Comparison of ENCODE assay signal across 32 cellular contexts in the genomic region with DNA sequence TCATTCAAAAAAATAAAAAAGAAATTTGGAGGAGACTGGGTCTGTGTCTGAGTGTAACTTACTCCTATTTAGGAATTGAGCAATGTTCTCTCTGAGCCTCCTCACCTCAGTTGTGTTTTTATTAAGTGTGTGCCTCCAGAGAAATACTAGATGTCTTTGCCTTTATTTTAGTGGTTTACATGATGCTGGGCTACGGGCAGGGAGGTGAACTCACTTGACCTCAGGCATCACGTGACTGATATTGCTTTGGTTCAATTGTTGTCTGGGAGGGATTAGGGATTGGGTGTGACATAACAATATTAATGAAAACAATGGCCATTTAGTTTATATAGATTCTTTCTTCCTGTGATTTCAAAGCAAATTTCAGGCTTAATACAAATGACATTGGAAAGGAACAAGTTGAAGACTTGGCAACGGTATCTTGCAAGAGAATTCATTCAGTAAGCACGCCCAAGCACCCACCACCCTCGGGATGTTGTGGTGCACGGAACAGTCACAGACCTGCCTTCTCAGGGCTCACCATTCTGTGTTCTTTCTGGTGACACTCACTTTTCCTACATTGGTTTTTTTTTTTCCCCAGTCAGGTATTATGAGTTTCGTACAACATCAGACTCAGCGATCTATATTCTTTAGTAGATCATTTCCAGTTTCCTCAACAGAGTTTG.
"Had no signal": no experiment of that assay in that cellular context is flagged by ENCODE, and none has a peak within 500 bp of the region (broad histone marks: within the 10 kb centered on the region; RNA-seq: fewer than 3 reads in every experiment).

No MANE protein-coding gene starts in this region.

- H3K27ac ChIP-seq: neutrophil, pancreas, psoas muscle, right lobe of liver, transverse colon, uterus, WERI-Rb-1 had no signal

- H3K9me3 Mint-ChIP-seq: activated CD8-positive, alpha-beta T cell treated with anti-CD3 and anti-CD28 coated beads for 36 hours had no signal

- H3K27me3 Mint-ChIP-seq: activated CD8-positive, alpha-beta memory T cell treated with anti-CD3 and anti-CD28 coated beads, Interleukin-2, amount 10 ng/mL, durations not matched to agents 7 days and 5 days; activated CD8-positive, alpha-beta T cell treated with anti-CD3 and anti-CD28 coated beads for 36 hours; activated naive CD4-positive, alpha-beta T cell treated with anti-CD3 and anti-CD28 coated beads, Interleukin-2, amount 10 ng/mL, durations not matched to agents 7 days and 5 days; brain; dendritic cell treated with granulocyte-macrophage colony-stimulating factor and Interleukin-4, amounts not matched to agents 40 ng/mL and 50 ng/mL, for 4 days; natural killer cell treated with Interleukin-12 subunit alpha and Interleukin-12 subunit beta and Interleukin-15 and Interleukin-18, amount 100 ng/mL, for 72 hours; stimulated activated naive B cell treated with anti-CD40 and anti-IgM and Interleukin-4, amounts not matched to agents 10 μg/mL and 1 μg/mL and 100 μg/mL, for 72 hours had no signal

- H3K4me1 Mint-ChIP-seq: activated CD4-positive, alpha-beta T cell treated with anti-CD3 and anti-CD28 coated beads, Interleukin-2, amount 10 ng/mL, durations not matched to agents 7 days and 5 days; activated CD8-positive, alpha-beta memory T cell treated with anti-CD3 and anti-CD28 coated beads, Interleukin-2, amount 10 ng/mL, durations not matched to agents 7 days and 5 days; activated naive CD4-positive, alpha-beta T cell treated with anti-CD3 and anti-CD28 coated beads, Interleukin-2, amount 10 ng/mL, durations not matched to agents 7 days and 5 days; stimulated activated naive B cell treated with anti-CD40 and anti-IgM and Interleukin-4, amounts not matched to agents 10 μg/mL and 1 μg/mL and 100 μg/mL, for 72 hours; T-cell had no signal

- H3K27ac Mint-ChIP-seq: activated CD4-positive, alpha-beta T cell treated with anti-CD3 and anti-CD28 coated beads, Interleukin-2, amount 10 ng/mL, durations not matched to agents 7 days and 5 days; activated CD8-positive, alpha-beta memory T cell treated with anti-CD3 and anti-CD28 coated beads, Interleukin-2, amount 10 ng/mL, durations not matched to agents 7 days and 5 days; activated CD8-positive, alpha-beta T cell treated with anti-CD3 and anti-CD28 coated beads for 36 hours; activated naive CD4-positive, alpha-beta T cell treated with anti-CD3 and anti-CD28 coated beads, Interleukin-2, amount 10 ng/mL, durations not matched to agents 7 days and 5 days; brain; dendritic cell treated with granulocyte-macrophage colony-stimulating factor and Interleukin-4, amounts not matched to agents 40 ng/mL and 50 ng/mL, for 4 days; natural killer cell treated with Interleukin-12 subunit alpha and Interleukin-12 subunit beta and Interleukin-15 and Interleukin-18, amount 100 ng/mL, for 72 hours; stimulated activated naive B cell treated with anti-CD40 and anti-IgM and Interleukin-4, amounts not matched to agents 10 μg/mL and 1 μg/mL and 100 μg/mL, for 72 hours; T-cell; T-helper 2 cell treated with Interferon-gamma antibody and Interleukin-4, amounts not matched to agents 5 μg/mL and 100 μg/mL, for 36 hours had no signal

- H3K36me3 Mint-ChIP-seq: activated CD8-positive, alpha-beta memory T cell treated with anti-CD3 and anti-CD28 coated beads, Interleukin-2, amount 10 ng/mL, durations not matched to agents 7 days and 5 days; activated naive CD4-positive, alpha-beta T cell treated with anti-CD3 and anti-CD28 coated beads, Interleukin-2, amount 10 ng/mL, durations not matched to agents 7 days and 5 days; brain; natural killer cell treated with Interleukin-12 subunit alpha and Interleukin-12 subunit beta and Interleukin-15 and Interleukin-18, amount 100 ng/mL, for 72 hours; stimulated activated naive B cell treated with anti-CD40 and anti-IgM and Interleukin-4, amounts not matched to agents 10 μg/mL and 1 μg/mL and 100 μg/mL, for 72 hours; T-cell had no signal

- H3K4me3 ChIP-seq: esophagus muscularis mucosa, pancreas, psoas muscle, right lobe of liver, smooth muscle cell, transverse colon, uterus had no signal

- H3K4me3 Mint-ChIP-seq: activated CD4-positive, alpha-beta T cell treated with anti-CD3 and anti-CD28 coated beads, Interleukin-2, amount 10 ng/mL, durations not matched to agents 7 days and 5 days; activated CD8-positive, alpha-beta memory T cell treated with anti-CD3 and anti-CD28 coated beads, Interleukin-2, amount 10 ng/mL, durations not matched to agents 7 days and 5 days; activated CD8-positive, alpha-beta T cell treated with anti-CD3 and anti-CD28 coated beads for 36 hours; activated naive CD4-positive, alpha-beta T cell treated with anti-CD3 and anti-CD28 coated beads, Interleukin-2, amount 10 ng/mL, durations not matched to agents 7 days and 5 days; brain; dendritic cell treated with granulocyte-macrophage colony-stimulating factor and Interleukin-4, amounts not matched to agents 40 ng/mL and 50 ng/mL, for 4 days; natural killer cell treated with Interleukin-12 subunit alpha and Interleukin-12 subunit beta and Interleukin-15 and Interleukin-18, amount 100 ng/mL, for 72 hours; stimulated activated naive B cell treated with anti-CD40 and anti-IgM and Interleukin-4, amounts not matched to agents 10 μg/mL and 1 μg/mL and 100 μg/mL, for 72 hours; T-cell; T-helper 2 cell treated with Interferon-gamma antibody and Interleukin-4, amounts not matched to agents 5 μg/mL and 100 μg/mL, for 36 hours had no signal

- H3K4me1 ChIP-seq: pancreas, psoas muscle, uterus had no signal

- H3K36me3 ChIP-seq: esophagus muscularis mucosa, neutrophil, pancreas, right lobe of liver, transverse colon, uterus, WERI-Rb-1 had no signal

- H3K27me3 ChIP-seq: esophagus muscularis mucosa, neutrophil, pancreas, right lobe of liver, transverse colon, uterus had no signal

- DNase-seq: activated CD4-positive, alpha-beta T cell treated with anti-CD3 and anti-CD28 coated beads, Interleukin-2, amount 10 ng/mL, durations not matched to agents 7 days and 5 days; activated CD4-positive, CD25-positive, alpha-beta regulatory T cell treated with anti-CD3 and anti-CD28 coated beads, Interleukin-2, amount 50 U/mL, for 72 hours; activated CD8-positive, alpha-beta memory T cell treated with anti-CD3 and anti-CD28 coated beads, Interleukin-2, amount 10 ng/mL, durations not matched to agents 7 days and 5 days; activated CD8-positive, alpha-beta T cell treated with anti-CD3 and anti-CD28 coated beads for 36 hours; activated effector memory CD4-positive, alpha-beta T cell treated with anti-CD3 and anti-CD28 coated beads, Interleukin-2, amount 50 U/mL, for 16 hours; activated naive CD4-positive, alpha-beta T cell treated with anti-CD3 and anti-CD28 coated beads, Interleukin-2, amount 10 ng/mL, durations not matched to agents 7 days and 5 days; activated T-cell treated with anti-CD3 and anti-CD28 coated beads for 4 hours; amygdala; caudate nucleus; effector CD8-positive, alpha-beta T cell; head of caudate nucleus; kidney; midbrain; pancreas; psoas muscle; right lobe of liver; stimulated activated CD4-positive, alpha-beta T cell treated with anti-CD3 and anti-CD28 coated beads, Interleukin-15, amount 100 ng/mL, for 24 hours; stimulated activated CD8-positive, alpha-beta memory T cell treated with anti-CD3 and anti-CD28 coated beads, Interleukin-4, amount 100 ng/mL, for 48 hours; stimulated activated naive B cell treated with anti-CD40 and anti-IgM and Interleukin-4, amounts not matched to agents 10 μg/mL and 1 μg/mL and 100 μg/mL, for 72 hours; T-cell; transverse colon; uterus; WERI-Rb-1 had no signal

- FAIRE-seq: frontal cortex, kidney, pancreas had no signal

- H3K9me3 ChIP-seq: esophagus muscularis mucosa, neutrophil, pancreas, psoas muscle, right lobe of liver, transverse colon, uterus had no signal

- ATAC-seq: activated CD8-positive, alpha-beta memory T cell treated with anti-CD3 and anti-CD28 coated beads, Interleukin-2, amount 10 ng/mL, durations not matched to agents 7 days and 5 days; activated CD8-positive, alpha-beta T cell treated with anti-CD3 and anti-CD28 coated beads for 36 hours; left lobe of liver; natural killer cell treated with Interleukin-12 subunit alpha and Interleukin-12 subunit beta and Interleukin-15 and Interleukin-18, amount 100 ng/mL, for 72 hours; pancreas; right lobe of liver; stimulated activated naive B cell treated with anti-CD40 and anti-IgM and Interleukin-4, amounts not matched to agents 10 μg/mL and 1 μg/mL and 100 μg/mL, for 72 hours; T-cell had no signal
